In genomic region chr12:106062693-106063092, GRCh38 we compare ENCODE assay signal across 16 cellular contexts.
"Had no signal": no experiment of that assay in that cellular context is flagged by ENCODE, and none has a peak within 500 bp of the region (broad histone marks: within the 10 kb centered on the region; RNA-seq: fewer than 3 reads in every experiment).

No MANE protein-coding gene starts in this region.

- H3K36me3 ChIP-seq: cardiac muscle cell, neural progenitor cell, ovary, sigmoid colon, WERI-Rb-1 had no signal

- H3K27me3 ChIP-seq: adrenal gland, cardiac muscle cell, neural progenitor cell, ovary, sigmoid colon, stomach had no signal

- H3K4me3 ChIP-seq: adrenal gland, cardiac muscle cell, neural progenitor cell, ovary, sigmoid colon, stomach, thoracic aorta had no signal

- DNase-seq: activated CD4-positive, alpha-beta memory T cell treated with anti-CD3 and anti-CD28 coated beads for 36 hours; activated CD4-positive, alpha-beta T cell treated with anti-CD3 and anti-CD28 coated beads for 36 hours; activated CD8-positive, alpha-beta memory T cell treated with anti-CD3 and anti-CD28 coated beads, Interleukin-2, amount 10 ng/mL, durations not matched to agents 7 days and 5 days; activated T-cell treated with anti-CD3 and anti-CD28 coated beads, Interleukin-2, amount 50 U/mL, for 1 hour; adrenal gland; foreskin fibroblast; naive B cell; ovary; sigmoid colon; stimulated activated CD4-positive, alpha-beta T cell treated with anti-CD3 and anti-CD28 coated beads, Interleukin-1b, Interleukin-23, amount 100 ng/mL, for 48 hours; stomach; T-helper 17 cell; WERI-Rb-1 had no signal

- H3K4me1 ChIP-seq: adrenal gland, neural progenitor cell, sigmoid colon, stomach had no signal

- H3K27ac ChIP-seq: adrenal gland, cardiac muscle cell, neural progenitor cell, ovary, sigmoid colon, stomach, thoracic aorta, WERI-Rb-1 had no signal

- ATAC-seq: activated CD4-positive, alpha-beta T cell treated with anti-CD3 and anti-CD28 coated beads for 36 hours; activated CD8-positive, alpha-beta memory T cell treated with anti-CD3 and anti-CD28 coated beads, Interleukin-2, amount 10 ng/mL, durations not matched to agents 7 days and 5 days; T-helper 17 cell had no signal

- H3K9me3 ChIP-seq: adrenal gland, ovary, sigmoid colon, stomach, thoracic aorta had no signal
